Comparison of ENCODE assay signal across 17 cellular contexts in the genomic region with DNA sequence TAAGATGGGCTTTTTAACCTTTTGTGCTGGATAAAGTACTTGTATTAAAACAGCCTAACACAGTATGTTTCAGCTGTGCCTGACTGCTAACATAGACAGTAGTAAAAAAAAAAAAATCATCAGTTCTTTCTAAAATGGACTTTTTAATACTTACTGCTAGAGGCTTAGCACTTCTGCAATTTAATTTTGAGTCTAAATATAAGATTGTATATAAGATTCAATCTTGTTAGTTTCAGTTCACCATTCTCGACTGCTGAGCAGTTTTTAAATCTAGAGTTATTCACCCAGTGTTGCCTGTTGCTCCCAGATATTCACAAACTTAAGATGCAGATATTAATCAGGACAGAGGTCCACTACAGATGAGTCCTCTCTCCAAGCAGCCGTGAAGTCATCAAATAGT.
"Had no signal": no experiment of that assay in that cellular context is flagged by ENCODE, and none has a peak within 500 bp of the region (broad histone marks: within the 10 kb centered on the region; RNA-seq: fewer than 3 reads in every experiment).

No MANE protein-coding gene starts in this region.

- H2AFZ ChIP-seq: neural progenitor cell, parathyroid adenoma had no signal

- H3K27me3 ChIP-seq: dorsolateral prefrontal cortex, neural progenitor cell, right lobe of liver, tibial nerve, upper lobe of left lung had no signal

- DNase-seq: dorsolateral prefrontal cortex; effector CD4-positive, alpha-beta T cell; head of caudate nucleus; mesenchymal stem cell; mucosa of descending colon; naive thymus-derived CD4-positive, alpha-beta T cell; right lobe of liver; small intestine; stimulated activated CD4-positive, alpha-beta T cell treated with anti-CD3 and anti-CD28 coated beads, Interleukin-15, amount 100 ng/mL, for 24 hours; stimulated activated CD4-positive, alpha-beta T cell treated with anti-CD3 and anti-CD28 coated beads, Interleukin-2, amount 100 ng/mL, for 48 hours; stimulated activated naive B cell treated with anti-CD40 and anti-IgM and Interleukin-4, amounts not matched to agents 10 μg/mL and 1 μg/mL and 100 μg/mL, for 72 hours; upper lobe of left lung had no signal

- H3K4me2 ChIP-seq: neural progenitor cell had no signal

- H3K4me3 ChIP-seq: dorsolateral prefrontal cortex, lung, mucosa of descending colon, neural progenitor cell, right lobe of liver, thoracic aorta, tibial nerve, upper lobe of left lung had no signal

- H3K4me1 ChIP-seq: neural progenitor cell, parathyroid adenoma had no signal

- H3K36me3 ChIP-seq: neural progenitor cell, right lobe of liver, thoracic aorta, tibial nerve, upper lobe of left lung had no signal

- H3K9me3 ChIP-seq: mucosa of descending colon, right lobe of liver, thoracic aorta, tibial nerve, upper lobe of left lung had no signal

- H3K27ac ChIP-seq: dorsolateral prefrontal cortex, neural progenitor cell, parathyroid adenoma, right lobe of liver, thoracic aorta, tibial nerve, upper lobe of left lung had no signal
